ENCODE assay signal across 8 cellular contexts in genomic region chr20:3045042-3045815, GRCh38. TPM values are rescaled to one million over a fixed set of nuclear protein-coding genes. Genes with fewer than 3 reads are reported as not detected.
DNase-seq lines count a peak whose midpoint lies in the region; ATAC-seq, FAIRE-seq and TF ChIP-seq lines count a peak whose summit lies in the region.

No MANE protein-coding gene starts in this region.

- H3K36me3 ChIP-seq in RWPE2 (ENCODE audit: low read depth) (peaks cover 31% of the 10 kb centered on the region), adipocyte (ENCODE audit: control insufficient read depth, insufficient read depth, low read length, severe bottlenecking) (peaks cover 33% of the 10 kb centered on the region), psoas muscle (ENCODE audit: insufficient read depth in 1 of 2, low read depth in 1 of 2) (peaks cover 5 to 35% of the 10 kb centered on the region in 2 donors)

- H3K27ac ChIP-seq in RWPE2 (ENCODE audit: poor library complexity, severe bottlenecking) (peak overlapping the region; percentile 36), psoas muscle (peak overlapping the region; percentile 94)

- H3K27me3 ChIP-seq in RWPE2 (ENCODE audit: insufficient read depth, poor library complexity, severe bottlenecking) (no peaks in the 10 kb centered on the region), adipocyte (replicated peaks; ENCODE audit: control insufficient read depth, insufficient read depth, low read length) (no peaks in the 10 kb centered on the region), psoas muscle (ENCODE audit: insufficient read depth in 3 of 3, low read length in 2 of 3) (no peaks in the 10 kb centered on the region)

- H3K4me3 ChIP-seq in RWPE2 (ENCODE audit: severe bottlenecking) (peak overlapping the region; percentile 65), adipocyte (ENCODE audit: low read length) (peak overlapping the region; percentile 91), psoas muscle (peak overlapping the region; percentile 98)

- WGBS in psoas muscle, 3 donors: 4 to 5% (median 4%) methylated on average over 13 to 24 of the region's 24 CpGs

- peak; percentile 3 for ATAC-seq in GM21360 (IDR thresholded peaks at IDR 0.05; ENCODE audit: unreplicated experiment)
- ATAC-seq in RWPE2 (ENCODE audit: low read depth): peak; percentile 65
- peak; percentile 78 for ATAC-seq in left ventricle myocardium superior
- ATAC-seq in psoas muscle: peak; percentile 73 to 85 (median 77)

- H3K9me3 ChIP-seq in RWPE2 (ENCODE audit: severe bottlenecking) (no peaks in the 10 kb centered on the region), adipocyte (ENCODE audit: control insufficient read depth, low read length) (no peaks in the 10 kb centered on the region), psoas muscle (no peaks in the 10 kb centered on the region)

- no peak for FAIRE-seq in urothelium cell line (lab: Jason Lieb, UNC)

- peak overlapping the region; percentile 93 for H3K9ac ChIP-seq in adipocyte (ENCODE audit: low read length)

- intact Hi-C loops in left ventricle myocardium superior (cut with micrococcal nuclease): no loop called here
- intact Hi-C loops in psoas muscle (cut with DNase I): loop anchor here in 1 of 2 donors (10.0 kb wide), 1 partner anchor 160 kb away; the partner anchor contains the start of genes DDRGK1 and ITPA

- H3K4me1 ChIP-seq in RWPE2 (ENCODE audit: insufficient read depth, poor library complexity, severe bottlenecking) (no peaks in the 10 kb centered on the region), adipocyte (ENCODE audit: control insufficient read depth, insufficient read depth, low read length) (peaks cover 31% of the 10 kb centered on the region), psoas muscle (peaks cover 7% of the 10 kb centered on the region)

- DNase-seq in DMS114 treated with DMSO at 0.1 percent for 48 hours (lab: John Stamatoyannopoulos, UW; ENCODE audit: unreplicated experiment) (peak; percentile 48), HK-2 (ENCODE audit: unreplicated experiment) (peak; percentile 92), RWPE2 (ENCODE audit: low spot score) (no peak), adipocyte (ENCODE audit: low read depth) (peak; percentile 83), left ventricle myocardium superior (no peak), psoas muscle (peak; percentile 87 to 91), urothelium cell line (ENCODE audit: low spot score) (no peak)

- no peak for TF ChIP-seq CTCF in RWPE2 (IDR thresholded peaks at IDR 0.05; ENCODE audit: poor library complexity, severe bottlenecking)
- TF ChIP-seq CTCF in psoas muscle (IDR thresholded peaks at IDR 0.05): no peak

RNA-seq across cellular contexts. Expression of gene MRPS26, which starts 0.6 kb away (rescaled TPM):
- total RNA-seq in left ventricle myocardium superior (57.5 TPM), psoas muscle (10 to 100 TPM; 42.8 to 49.0 (median 44.7) TPM)
- 100 to 1,000 TPM in 1 of 3 donors, 10 to 100 TPM in 2; 51.6 to 150 (median 68.7) TPM for polyA plus RNA-seq in psoas muscle

RNA-seq across cellular contexts. Expression of gene GNRH2, which starts 1.8 kb away (rescaled TPM):
- total RNA-seq in left ventricle myocardium superior (not detected), psoas muscle (not detected)
- polyA plus RNA-seq in psoas muscle: under 1 TPM in 1 of 3 donors, not detected in 2; 0.39 TPM

RNA-seq across cellular contexts. Expression of gene OXT, which starts 26.2 kb away (rescaled TPM):
- total RNA-seq in left ventricle myocardium superior (not detected), psoas muscle (not detected)
- polyA plus RNA-seq in psoas muscle: under 1 TPM; 0.12 to 0.73 (median 0.17) TPM

RNA-seq across cellular contexts. Expression of gene AVP, which starts 39.3 kb away (rescaled TPM):
- not detected for total RNA-seq in left ventricle myocardium superior
- total RNA-seq in psoas muscle: not detected
- polyA plus RNA-seq in psoas muscle: not detected

Comparison
In these comparisons a context has a peak if more than half of its experiments do, and no peak if none do; other contexts are left out.
1. DNase-seq: peak in DMS114 treated with DMSO at 0.1 percent for 48 hours (single experiment), HK-2 (single experiment), adipocyte (single experiment) and psoas muscle (2 of 2); none in RWPE2 (single experiment), left ventricle myocardium superior (single experiment) and urothelium cell line (single experiment).
2. ATAC-seq: peak in every context shown above with its lines; median percentile 78 in left ventricle myocardium superior; 77 in psoas muscle; 65 in RWPE2; 3 in GM21360.
3. Peak in every context shown above with its lines, with median percentiles within 50 percentile points of each other: H3K4me3 ChIP-seq.